ENCODE assay signal across 25 cellular contexts in genomic region chr4:5770051-5770450, GRCh38. TPM values are rescaled to one million over a fixed set of nuclear protein-coding genes. Genes with fewer than 3 reads are reported as not detected.
"Had no signal": no experiment of that assay in that cellular context is flagged by ENCODE, and none has a peak within 500 bp of the region (broad histone marks: within the 10 kb centered on the region; RNA-seq: fewer than 3 reads in every experiment).

No MANE protein-coding gene starts in this region.

- H3K9me3 ChIP-seq: adrenal gland, MG63 had no signal

- H3K4me3 Mint-ChIP-seq: activated CD4-positive, alpha-beta memory T cell treated with anti-CD3 and anti-CD28 coated beads, Interleukin-2, amount 10 ng/mL, durations not matched to agents 7 days and 5 days; activated naive CD8-positive, alpha-beta T cell treated with anti-CD3 and anti-CD28 coated beads, Interleukin-2, amount 10 ng/mL, durations not matched to agents 7 days and 5 days; activated T-cell treated with anti-CD3 and anti-CD28 coated beads, Interleukin-2, amount 50 U/mL, for 4 hours had no signal

- H3K4me1 ChIP-seq: adrenal gland had no signal

- H3K27ac Mint-ChIP-seq: activated CD4-positive, alpha-beta memory T cell treated with anti-CD3 and anti-CD28 coated beads, Interleukin-2, amount 10 ng/mL, durations not matched to agents 7 days and 5 days; activated naive CD8-positive, alpha-beta T cell treated with anti-CD3 and anti-CD28 coated beads, Interleukin-2, amount 10 ng/mL, durations not matched to agents 7 days and 5 days had no signal

- H3K4me1 Mint-ChIP-seq: activated CD4-positive, alpha-beta memory T cell treated with anti-CD3 and anti-CD28 coated beads, Interleukin-2, amount 10 ng/mL, durations not matched to agents 7 days and 5 days; activated naive CD8-positive, alpha-beta T cell treated with anti-CD3 and anti-CD28 coated beads, Interleukin-2, amount 10 ng/mL, durations not matched to agents 7 days and 5 days had no signal

- H3K4me3 ChIP-seq: adrenal gland, MG63, SK-N-MC had no signal

- H3K27me3 ChIP-seq: adrenal gland, MG63 had no signal

- DNase-seq: activated CD4-positive, alpha-beta memory T cell treated with anti-CD3 and anti-CD28 coated beads, Interleukin-2, amount 10 ng/mL, durations not matched to agents 7 days and 5 days; activated CD4-positive, alpha-beta T cell treated with anti-CD3 and anti-CD28 coated beads, Interleukin-2, amount 50 U/mL, for 1 hour; activated CD4-positive, CD25-positive, alpha-beta regulatory T cell; activated naive CD4-positive, alpha-beta T cell treated with anti-CD3 and anti-CD28 coated beads, Interleukin-2, amount 50 U/mL, for 16 hours; activated naive CD8-positive, alpha-beta T cell treated with anti-CD3 and anti-CD28 coated beads, Interleukin-2, amount 10 ng/mL, durations not matched to agents 7 days and 5 days; activated T-cell treated with anti-CD3 and anti-CD28 coated beads, Interleukin-2, amount 50 U/mL, for 4 hours; anterior cingulate cortex; KBM-7; MG63; MV-4-11; NCI-H1092 treated with DMSO at 0.1 percent for 48 hours; NCI-H1417 treated with DMSO at 0.1 percent for 48 hours; NCI-H1694; NCI-H2029; NCI-H2107; NCI-H345; NCI-H510A; NCI-H526 treated with DMSO at 0.1 percent for 48 hours; NCI-H82; T-helper 1 cell had no signal

- H3K9me3 Mint-ChIP-seq: activated T-cell treated with anti-CD3 and anti-CD28 coated beads, Interleukin-2, amount 50 U/mL, for 4 hours had no signal

- H3K36me3 ChIP-seq: adrenal gland, MG63 had no signal

- ATAC-seq: activated T-cell treated with anti-CD3 and anti-CD28 coated beads, Interleukin-2, amount 50 U/mL, for 4 hours; Right ventricle myocardium inferior had no signal

- H3K27ac ChIP-seq: adrenal gland, SK-N-MC, VCaP had no signal

- H3K36me3 Mint-ChIP-seq: activated naive CD8-positive, alpha-beta T cell treated with anti-CD3 and anti-CD28 coated beads, Interleukin-2, amount 10 ng/mL, durations not matched to agents 7 days and 5 days had no signal

- H3K27me3 Mint-ChIP-seq: activated CD4-positive, alpha-beta memory T cell treated with anti-CD3 and anti-CD28 coated beads, Interleukin-2, amount 10 ng/mL, durations not matched to agents 7 days and 5 days; activated naive CD8-positive, alpha-beta T cell treated with anti-CD3 and anti-CD28 coated beads, Interleukin-2, amount 10 ng/mL, durations not matched to agents 7 days and 5 days had no signal

RNA-seq across cellular contexts. Expression of gene EVC, which starts 59.0 kb away (rescaled TPM):
- total RNA-seq: OCI-LY7 had no signal
